In genomic region chr2:236576053-236576452, GRCh38 we compare ENCODE assay signal across 13 cellular contexts. TPM values are rescaled to one million over a fixed set of nuclear protein-coding genes. Genes with fewer than 3 reads are reported as not detected.
A peak's percentile ranks its signal among the peaks of the same experiment; 100 is the strongest.
DNase-seq lines count a peak whose midpoint lies in the region; ATAC-seq, FAIRE-seq and TF ChIP-seq lines count a peak whose summit lies in the region.
"Had no signal": no experiment of that assay in that cellular context is flagged by ENCODE, and none has a peak within 500 bp of the region (broad histone marks: within the 10 kb centered on the region; RNA-seq: fewer than 3 reads in every experiment).

No MANE protein-coding gene starts in this region.

- no peak for FAIRE-seq in astrocyte (lab: Jason Lieb, UNC)

- ATAC-seq in GM19397 (IDR thresholded peaks at IDR 0.05; ENCODE audit: unreplicated experiment): no peak
- ATAC-seq: SK-N-SH treated with all-trans-retinoic acid at 6 μM for 48 hours had no signal

- DNase-seq in H4 (ENCODE audit: low spot score) (peak; percentile 15), astrocyte (ENCODE audit: low read depth) (no peak), glutamatergic neuron (no peak), progenitor cell of endocrine pancreas (ENCODE audit: low spot score, unreplicated experiment) (no peak), GM03348 (ENCODE audit: low spot score) (no peak)
- DNase-seq in activated CD4-positive, alpha-beta memory T cell treated with anti-CD3 and anti-CD28 coated beads for 36 hours: no peak
- DNase-seq in T-helper 2 cell treated with Interferon-gamma antibody and Interleukin-4, amounts not matched to agents 5 μg/mL and 100 μg/mL, for 36 hours (ENCODE audit: low spot score): no peak
- DNase-seq: activated CD4-positive, CD25-positive, alpha-beta regulatory T cell; adrenal gland; heart right ventricle; NCI-H1694 treated with DMSO at 0.1 percent for 48 hours had no signal

- no peaks in the 10 kb centered on the region for H3K4me1 ChIP-seq in astrocyte (ENCODE audit: insufficient read depth, low read length)
- H3K4me1 ChIP-seq: adrenal gland had no signal

- H3K4me1 Mint-ChIP-seq in astrocyte (ENCODE audit: low read depth, unreplicated experiment) (peaks cover 50% of the 10 kb centered on the region), glutamatergic neuron (ENCODE audit: low read depth, unreplicated experiment) (peaks cover 34% of the 10 kb centered on the region), progenitor cell of endocrine pancreas (ENCODE audit: low read depth) (peaks cover 74% of the 10 kb centered on the region)
- no peaks in the 10 kb centered on the region for H3K4me1 Mint-ChIP-seq in activated CD4-positive, alpha-beta memory T cell treated with anti-CD3 and anti-CD28 coated beads for 36 hours (ENCODE audit: low read depth)
- H3K4me1 Mint-ChIP-seq in T-helper 2 cell treated with Interferon-gamma antibody and Interleukin-4, amounts not matched to agents 5 μg/mL and 100 μg/mL, for 36 hours (ENCODE audit: low read depth): no peaks in the 10 kb centered on the region

- CTCF ChIA-PET in activated CD4-positive, alpha-beta memory T cell treated with anti-CD3 and anti-CD28 coated beads for 36 hours (lab: Charles Lee): no interaction called here

- peak overlapping the region; percentile 28 for H3K4me3 Mint-ChIP-seq in astrocyte (ENCODE audit: unreplicated experiment)
- no peak overlapping the region for H3K4me3 Mint-ChIP-seq in glutamatergic neuron (ENCODE audit: unreplicated experiment)
- peak overlapping the region; percentile 28 for H3K4me3 Mint-ChIP-seq in progenitor cell of endocrine pancreas (ENCODE audit: low read depth)
- no peak overlapping the region for H3K4me3 Mint-ChIP-seq in activated CD4-positive, alpha-beta memory T cell treated with anti-CD3 and anti-CD28 coated beads for 36 hours
- no peak overlapping the region for H3K4me3 Mint-ChIP-seq in T-helper 2 cell treated with Interferon-gamma antibody and Interleukin-4, amounts not matched to agents 5 μg/mL and 100 μg/mL, for 36 hours

- H3K9me3 ChIP-seq in astrocyte (ENCODE audit: insufficient read depth, low read depth, low read length): no peaks in the 10 kb centered on the region
- H3K9me3 ChIP-seq: adrenal gland, heart right ventricle had no signal

- POLR2A ChIA-PET in activated CD4-positive, alpha-beta memory T cell treated with anti-CD3 and anti-CD28 coated beads for 36 hours (lab: Charles Lee): no interaction called here

- no peak overlapping the region for H3K4me3 ChIP-seq in astrocyte (ENCODE audit: insufficient read depth, low read depth, low read length)
- H3K4me3 ChIP-seq: adrenal gland, heart right ventricle had no signal

- H3K27ac Mint-ChIP-seq in astrocyte (ENCODE audit: unreplicated experiment) (peak overlapping the region; percentile 50), glutamatergic neuron (ENCODE audit: unreplicated experiment) (peak overlapping the region; percentile 33), progenitor cell of endocrine pancreas (peak overlapping the region; percentile 95)
- no peak overlapping the region for H3K27ac Mint-ChIP-seq in activated CD4-positive, alpha-beta memory T cell treated with anti-CD3 and anti-CD28 coated beads for 36 hours
- H3K27ac Mint-ChIP-seq in T-helper 2 cell treated with Interferon-gamma antibody and Interleukin-4, amounts not matched to agents 5 μg/mL and 100 μg/mL, for 36 hours: no peak overlapping the region

- H3K27ac ChIP-seq in astrocyte (ENCODE audit: low read depth, low read length): no peak overlapping the region
- H3K27ac ChIP-seq: adrenal gland had no signal

- no peak overlapping the region for H2AFZ ChIP-seq in astrocyte (ENCODE audit: low read depth, low read length)

- TF ChIP-seq CTCF in astrocyte (IDR thresholded peaks at IDR 0.05; ENCODE audit: insufficient read depth, low read depth, low read length) (no peak), glutamatergic neuron (IDR thresholded peaks at IDR 0.05; ENCODE audit: partially characterized antibody, unreplicated experiment) (no peak), progenitor cell of endocrine pancreas (IDR thresholded peaks at IDR 0.05; ENCODE audit: unreplicated experiment) (peak; percentile 29)

- peaks cover 47% of the 10 kb centered on the region for H3K36me3 Mint-ChIP-seq in astrocyte (ENCODE audit: low read depth, unreplicated experiment)
- H3K36me3 Mint-ChIP-seq in glutamatergic neuron (ENCODE audit: unreplicated experiment): peaks cover 13% of the 10 kb centered on the region
- peaks cover 10% of the 10 kb centered on the region for H3K36me3 Mint-ChIP-seq in progenitor cell of endocrine pancreas (ENCODE audit: insufficient read depth)
- H3K36me3 Mint-ChIP-seq in activated CD4-positive, alpha-beta memory T cell treated with anti-CD3 and anti-CD28 coated beads for 36 hours: peaks cover 10% of the 10 kb centered on the region
- H3K36me3 Mint-ChIP-seq in T-helper 2 cell treated with Interferon-gamma antibody and Interleukin-4, amounts not matched to agents 5 μg/mL and 100 μg/mL, for 36 hours (ENCODE audit: low read depth): peaks cover 6% of the 10 kb centered on the region

- H3K27me3 ChIP-seq in astrocyte (ENCODE audit: insufficient read depth, low read length): peaks cover 9% of the 10 kb centered on the region
- H3K27me3 ChIP-seq: adrenal gland, heart right ventricle had no signal

- H4K20me1 ChIP-seq in astrocyte (ENCODE audit: insufficient read depth, low read length): peaks cover 35% of the 10 kb centered on the region

- peak overlapping the region; percentile 14 for H3K9ac ChIP-seq in astrocyte (ENCODE audit: low read length)

- H3K27me3 Mint-ChIP-seq in astrocyte (ENCODE audit: low read depth, unreplicated experiment): peaks cover 2% of the 10 kb centered on the region
- no peaks in the 10 kb centered on the region for H3K27me3 Mint-ChIP-seq in glutamatergic neuron (ENCODE audit: unreplicated experiment)
- H3K27me3 Mint-ChIP-seq in progenitor cell of endocrine pancreas: peaks cover 15% of the 10 kb centered on the region
- H3K27me3 Mint-ChIP-seq in activated CD4-positive, alpha-beta memory T cell treated with anti-CD3 and anti-CD28 coated beads for 36 hours: no peaks in the 10 kb centered on the region
- H3K27me3 Mint-ChIP-seq in T-helper 2 cell treated with Interferon-gamma antibody and Interleukin-4, amounts not matched to agents 5 μg/mL and 100 μg/mL, for 36 hours (ENCODE audit: low read depth): no peaks in the 10 kb centered on the region

- peaks cover 87% of the 10 kb centered on the region for H3K79me2 ChIP-seq in astrocyte (ENCODE audit: insufficient read depth, low read length)

- H3K4me2 ChIP-seq in astrocyte (ENCODE audit: low read length): no peak overlapping the region

- H3K36me3 ChIP-seq in astrocyte (ENCODE audit: insufficient read depth, low read length): no peaks in the 10 kb centered on the region
- H3K36me3 ChIP-seq: adrenal gland had no signal

- H3K9me3 Mint-ChIP-seq in astrocyte (ENCODE audit: unreplicated experiment): peaks cover 3% of the 10 kb centered on the region
- peaks cover 3% of the 10 kb centered on the region for H3K9me3 Mint-ChIP-seq in glutamatergic neuron (ENCODE audit: unreplicated experiment)
- no peaks in the 10 kb centered on the region for H3K9me3 Mint-ChIP-seq in progenitor cell of endocrine pancreas (ENCODE audit: low read depth)
- no peaks in the 10 kb centered on the region for H3K9me3 Mint-ChIP-seq in activated CD4-positive, alpha-beta memory T cell treated with anti-CD3 and anti-CD28 coated beads for 36 hours
- H3K9me3 Mint-ChIP-seq in T-helper 2 cell treated with Interferon-gamma antibody and Interleukin-4, amounts not matched to agents 5 μg/mL and 100 μg/mL, for 36 hours: no peaks in the 10 kb centered on the region

- intact Hi-C loops in activated CD4-positive, alpha-beta memory T cell treated with anti-CD3 and anti-CD28 coated beads for 36 hours (cut with micrococcal nuclease): no loop called here

RNA-seq across cellular contexts. Expression of gene ACKR3, which starts 6.4 kb away (rescaled TPM):
- total RNA-seq in H4 (2014; rRNA removed; shearing (Covaris generic)): 1.0 and 1.4 TPM in 2 replicates
- 72.7 and 88.3 TPM in 2 replicates for total RNA-seq in astrocyte
- total RNA-seq in glutamatergic neuron (ENCODE audit: unreplicated experiment): 1.2 TPM
- total RNA-seq in progenitor cell of endocrine pancreas: 18.8 and 23.3 TPM in 2 replicates
- total RNA-seq in activated CD4-positive, alpha-beta memory T cell treated with anti-CD3 and anti-CD28 coated beads for 36 hours: 1 to 10 TPM; 1.2 TPM

Comparison
In these comparisons a context has a peak if more than half of its experiments do, and no peak if none do; other contexts are left out.
1. H3K27ac Mint-ChIP-seq: peak in astrocyte (single experiment), glutamatergic neuron (single experiment) and progenitor cell of endocrine pancreas (single experiment); none in activated CD4-positive, alpha-beta memory T cell treated with anti-CD3 and anti-CD28 coated beads for 36 hours (single experiment) and T-helper 2 cell treated with Interferon-gamma antibody and Interleukin-4, amounts not matched to agents 5 μg/mL and 100 μg/mL, for 36 hours (single experiment).
2. H3K4me3 Mint-ChIP-seq: peak in astrocyte (single experiment) and progenitor cell of endocrine pancreas (single experiment); none in glutamatergic neuron (single experiment), activated CD4-positive, alpha-beta memory T cell treated with anti-CD3 and anti-CD28 coated beads for 36 hours (single experiment) and T-helper 2 cell treated with Interferon-gamma antibody and Interleukin-4, amounts not matched to agents 5 μg/mL and 100 μg/mL, for 36 hours (single experiment).